Comparison of ENCODE assay signal across 12 cellular contexts in the genomic region with DNA sequence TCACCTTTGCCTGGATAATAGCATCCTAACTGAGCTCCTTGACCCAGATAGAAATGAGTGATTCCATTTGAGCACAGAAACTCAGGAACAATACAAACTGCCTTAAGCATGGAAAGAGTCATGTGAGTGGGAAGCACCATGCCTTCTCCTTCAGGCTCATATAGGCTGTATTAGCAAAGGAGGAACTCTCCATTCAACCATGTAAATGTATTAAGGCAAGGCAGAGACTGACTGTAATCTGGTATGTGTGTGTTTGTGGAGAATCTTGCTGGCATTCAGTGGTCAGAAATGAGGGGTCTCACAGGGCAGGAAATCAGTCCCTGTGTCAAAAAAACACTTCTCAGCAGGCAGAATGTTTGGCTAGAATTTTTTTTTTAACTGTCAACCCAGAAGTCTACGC.
"Had no signal": no experiment of that assay in that cellular context is flagged by ENCODE, and none has a peak within 500 bp of the region (broad histone marks: within the 10 kb centered on the region; RNA-seq: fewer than 3 reads in every experiment).

No MANE protein-coding gene starts in this region.

- DNase-seq: activated CD4-positive, alpha-beta T cell treated with anti-CD3 and anti-CD28 coated beads, Interleukin-2, amount 10 ng/mL, durations not matched to agents 24 days and 14 days; aorta; esophagus squamous epithelium; foreskin fibroblast; head of caudate nucleus; pancreas; stimulated activated CD4-positive, alpha-beta T cell treated with anti-CD3 and anti-CD28 coated beads, Interleukin-4, amount 100 ng/mL, for 1 hour; stimulated activated CD8-positive, alpha-beta memory T cell treated with anti-CD3 and anti-CD28 coated beads, Interleukin-4, amount 100 ng/mL, for 48 hours; stimulated activated naive CD8-positive, alpha-beta T cell treated with anti-CD3 and anti-CD28 coated beads, Interleukin-15, amount 100 ng/mL, for 72 hours; T-helper 9 cell had no signal

- H3K27ac Mint-ChIP-seq: activated CD4-positive, alpha-beta T cell treated with anti-CD3 and anti-CD28 coated beads, Interleukin-2, amount 10 ng/mL, durations not matched to agents 24 days and 14 days; stimulated activated naive CD8-positive, alpha-beta T cell treated with anti-CD3 and anti-CD28 coated beads, Interleukin-15, amount 100 ng/mL, for 72 hours had no signal

- H3K9me3 ChIP-seq: esophagus squamous epithelium, pancreas, thoracic aorta had no signal

- H3K36me3 ChIP-seq: esophagus squamous epithelium, pancreas, thoracic aorta had no signal

- H3K27me3 Mint-ChIP-seq: activated CD4-positive, alpha-beta T cell treated with anti-CD3 and anti-CD28 coated beads, Interleukin-2, amount 10 ng/mL, durations not matched to agents 24 days and 14 days; stimulated activated naive CD8-positive, alpha-beta T cell treated with anti-CD3 and anti-CD28 coated beads, Interleukin-15, amount 100 ng/mL, for 72 hours had no signal

- H3K4me3 Mint-ChIP-seq: activated CD4-positive, alpha-beta T cell treated with anti-CD3 and anti-CD28 coated beads, Interleukin-2, amount 10 ng/mL, durations not matched to agents 24 days and 14 days; neural crest cell; stimulated activated naive CD8-positive, alpha-beta T cell treated with anti-CD3 and anti-CD28 coated beads, Interleukin-15, amount 100 ng/mL, for 72 hours had no signal

- H3K27ac ChIP-seq: esophagus squamous epithelium, pancreas, thoracic aorta had no signal

- H3K4me3 ChIP-seq: esophagus squamous epithelium, pancreas, thoracic aorta had no signal

- H3K4me1 Mint-ChIP-seq: neural crest cell had no signal

- H3K27me3 ChIP-seq: esophagus squamous epithelium, pancreas had no signal

- H3K4me1 ChIP-seq: esophagus squamous epithelium, pancreas had no signal
